Comparison of ENCODE assay signal across 14 cellular contexts in genomic region chr12:84480803-84481202, GRCh38.
DNase-seq lines count a peak whose midpoint lies in the region; ATAC-seq and TF ChIP-seq lines count a peak whose summit lies in the region.
"Had no signal": no experiment of that assay in that cellular context is flagged by ENCODE, and none has a peak within 500 bp of the region (broad histone marks: within the 10 kb centered on the region; RNA-seq: fewer than 3 reads in every experiment).

No MANE protein-coding gene starts in this region.

- no peak overlapping the region for H3K4me2 ChIP-seq in SU-DHL-6 (ENCODE audit: low read depth, low read length, poor library complexity, severe bottlenecking)

- H3F3A ChIP-seq in SU-DHL-6 (ENCODE audit: insufficient read depth) = no peaks in the 10 kb centered on the region

- no peaks in the 10 kb centered on the region for H3K79me2 ChIP-seq in SU-DHL-6 (ENCODE audit: insufficient read depth, low read length)

- DNase-seq in D341Med (ENCODE audit: low spot score) = no peak
- DNase-seq in osteocyte (ENCODE audit: extremely low spot score, unreplicated experiment) = no peak
- DNase-seq: ACHN; BE2C; C1 segment of cervical spinal cord; CD4-positive, CD25-positive, alpha-beta regulatory T cell; CD8-positive, alpha-beta memory T cell; COR-L47; H9; KG1 had no signal

- TF ChIP-seq CTCF in SU-DHL-6 (IDR thresholded peaks at IDR 0.05; ENCODE audit: insufficient read depth, low read length, poor library complexity, severe bottlenecking) (no peak), osteocyte (IDR thresholded peaks at IDR 0.05) (no peak)

- H3K9me2 ChIP-seq in SU-DHL-6 (replicated peaks; ENCODE audit: insufficient read depth, low read length) = no peaks in the 10 kb centered on the region

- no peaks in the 10 kb centered on the region for H3K9me3 Mint-ChIP-seq in osteocyte (ENCODE audit: unreplicated experiment)
- H3K9me3 Mint-ChIP-seq: H9 had no signal

- H4K20me1 ChIP-seq in SU-DHL-6 (ENCODE audit: low read depth, low read length) = no peaks in the 10 kb centered on the region

- peaks cover 9% of the 10 kb centered on the region for H3K27me3 Mint-ChIP-seq in osteocyte (ENCODE audit: unreplicated experiment)
- H3K27me3 Mint-ChIP-seq: CD4-positive, CD25-positive, alpha-beta regulatory T cell; CD8-positive, alpha-beta memory T cell had no signal

- no peaks in the 10 kb centered on the region for H3K36me3 Mint-ChIP-seq in osteocyte (ENCODE audit: unreplicated experiment)
- H3K36me3 Mint-ChIP-seq: CD4-positive, CD25-positive, alpha-beta regulatory T cell; CD8-positive, alpha-beta memory T cell had no signal

- peak overlapping the region; percentile 2 for H2AFZ ChIP-seq in SU-DHL-6 (ENCODE audit: low read depth, low read length, severe bottlenecking)

- H3K27ac ChIP-seq in SU-DHL-6 (ENCODE audit: low read depth, low read length) = no peak overlapping the region

- H3K4me3 ChIP-seq in SU-DHL-6 (ENCODE audit: insufficient read depth, low read length, poor library complexity, severe bottlenecking) = no peak overlapping the region

- no peaks in the 10 kb centered on the region for H3K9me3 ChIP-seq in SU-DHL-6 (ENCODE audit: insufficient read depth, low read length)
- H3K9me3 ChIP-seq: BE2C had no signal

- no peak overlapping the region for H3K27ac Mint-ChIP-seq in osteocyte (ENCODE audit: unreplicated experiment)
- H3K27ac Mint-ChIP-seq: CD4-positive, CD25-positive, alpha-beta regulatory T cell; CD8-positive, alpha-beta memory T cell; H9 had no signal

- H3K27me3 ChIP-seq in SU-DHL-6 (ENCODE audit: low read length) = no peaks in the 10 kb centered on the region
- H3K27me3 ChIP-seq: BE2C had no signal

- H3K9ac ChIP-seq in SU-DHL-6 (ENCODE audit: low read length) = no peak overlapping the region

- H3K36me3 ChIP-seq in SU-DHL-6 (ENCODE audit: low read length) = no peaks in the 10 kb centered on the region
- H3K36me3 ChIP-seq: BE2C had no signal

- no peak overlapping the region for H3K4me3 Mint-ChIP-seq in osteocyte (ENCODE audit: unreplicated experiment)
- H3K4me3 Mint-ChIP-seq: CD4-positive, CD25-positive, alpha-beta regulatory T cell; CD8-positive, alpha-beta memory T cell; H9 had no signal

- ATAC-seq in HG02623 (IDR thresholded peaks at IDR 0.05; ENCODE audit: unreplicated experiment) (peak; percentile 53), HG03575 (IDR thresholded peaks at IDR 0.05; ENCODE audit: extremely low read depth, insufficient number of reproducible peaks, low FRiP score, unreplicated experiment) (peak; percentile 45), HG03439 (IDR thresholded peaks at IDR 0.05; ENCODE audit: unreplicated experiment) (no peak)

- H3K4me1 Mint-ChIP-seq in osteocyte (ENCODE audit: unreplicated experiment) = no peaks in the 10 kb centered on the region
- H3K4me1 Mint-ChIP-seq: CD4-positive, CD25-positive, alpha-beta regulatory T cell; CD8-positive, alpha-beta memory T cell; H9 had no signal
